ENCODE assay signal across 8 cellular contexts in the genomic region with DNA sequence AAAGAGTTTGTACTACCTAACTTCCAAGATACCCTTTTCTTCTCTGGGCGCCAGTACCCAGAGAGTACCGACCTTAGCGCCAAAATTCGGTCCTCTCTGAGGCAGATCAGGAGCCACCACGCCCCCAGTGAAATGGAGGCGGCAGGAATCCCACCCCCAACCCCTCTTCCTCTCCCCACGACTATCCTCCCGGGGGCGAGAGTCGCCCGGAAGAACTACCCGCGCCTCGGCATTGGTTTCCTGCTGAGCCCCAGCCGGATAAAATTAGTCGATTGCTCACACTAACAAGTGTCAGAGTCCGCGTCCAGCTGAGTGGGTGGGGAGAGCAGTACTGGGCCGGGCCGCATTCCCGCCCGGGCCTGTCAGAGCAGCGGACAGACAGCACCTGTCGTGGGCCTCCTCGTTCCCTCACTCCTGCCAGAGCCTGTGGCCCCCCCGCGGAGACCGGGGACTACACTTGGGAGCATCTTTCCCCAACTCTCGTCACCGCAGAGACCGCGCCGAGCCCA.
A peak's percentile ranks its signal among the peaks of the same experiment; 100 is the strongest.
DNase-seq lines count a peak whose midpoint lies in the region; ATAC-seq and TF ChIP-seq lines count a peak whose summit lies in the region.

No MANE protein-coding gene starts in this region.

- no peaks in the 10 kb centered on the region for H3K9me3 ChIP-seq in T-helper 17 cell (ENCODE audit: control insufficient read depth, low read length, poor library complexity, severe bottlenecking)

- peak overlapping the region; percentile 36 to 45 for H3K4me3 ChIP-seq in cardiac fibroblast (replicated peaks in 1 of 2; ENCODE audit: low read depth in 2 of 2, low read length in 2 of 2)
- peak overlapping the region; percentile 30 to 46 (median 36) for H3K4me3 ChIP-seq in skin epidermis

- no peaks in the 10 kb centered on the region for H3K27me3 Mint-ChIP-seq in T-helper 17 cell
- peaks cover 1 to 19% (median 7%) of the 10 kb centered on the region in 3 donors for H3K27me3 Mint-ChIP-seq in immature natural killer cell (ENCODE audit: low read depth in 3 of 3)

- H3K36me3 Mint-ChIP-seq in T-helper 17 cell (ENCODE audit: low read depth), result no peaks in the 10 kb centered on the region
- H3K36me3 Mint-ChIP-seq in immature natural killer cell, result no peaks in the 10 kb centered on the region

- H3K27ac ChIP-seq in skin epidermis, result peak overlapping the region in 17 of 21 experiments; percentile 4 to 87 (median 67)

- peak; percentile 36 for ATAC-seq in HG03196 (IDR thresholded peaks at IDR 0.05; ENCODE audit: unreplicated experiment)
- peak; percentile 56 for ATAC-seq in T-helper 17 cell
- ATAC-seq in HG03565 (IDR thresholded peaks at IDR 0.05; ENCODE audit: unreplicated experiment), result no peak

- H3K4me3 Mint-ChIP-seq in T-helper 17 cell (peak overlapping the region; percentile 87), immature natural killer cell (peak overlapping the region; percentile 84 to 90 (median 85))

- no peak for TF ChIP-seq CTCF in cardiac fibroblast (IDR thresholded peaks at IDR 0.05; ENCODE audit: low read depth, low read length)

- DNase-seq in NCI-H82 (lab: John Stamatoyannopoulos, UW), result peak; percentile 65
- no peak for DNase-seq in NCI-H82 treated with DMSO at 0.1 percent for 48 hours (lab: John Stamatoyannopoulos, UW; ENCODE audit: unreplicated experiment)
- peak in 2 of 3 donors; percentile 10 to 17 for DNase-seq in T-helper 17 cell
- DNase-seq in cardiac fibroblast (ENCODE audit: low read depth in 2 of 2), result peak; percentile 51 to 63
- peak; percentile 31 to 42 (median 36) for DNase-seq in immature natural killer cell

- H3K9me3 Mint-ChIP-seq in immature natural killer cell, result no peaks in the 10 kb centered on the region

- H3K4me1 Mint-ChIP-seq in T-helper 17 cell (peaks cover 10% of the 10 kb centered on the region), immature natural killer cell (peaks cover 18 to 24% of the 10 kb centered on the region in 2 donors)

- H3K27ac Mint-ChIP-seq in T-helper 17 cell, result peak overlapping the region; percentile 41
- peak overlapping the region; percentile 71 to 85 (median 83) for H3K27ac Mint-ChIP-seq in immature natural killer cell
